Comparison of ENCODE assay signal across 9 cellular contexts in genomic region chr2:63856302-63856600, GRCh38. TPM values are rescaled to one million over a fixed set of nuclear protein-coding genes. Genes with fewer than 3 reads are reported as not detected.
DNase-seq lines count a peak whose midpoint lies in the region; ATAC-seq and TF ChIP-seq lines count a peak whose summit lies in the region.
"Had no signal": no experiment of that assay in that cellular context is flagged by ENCODE, and none has a peak within 500 bp of the region (broad histone marks: within the 10 kb centered on the region; RNA-seq: fewer than 3 reads in every experiment).

No MANE protein-coding gene starts in this region.

- no peak for TF ChIP-seq CTCF in WTC11 (IDR thresholded peaks at IDR 0.05)

- peaks cover 70% of the 10 kb centered on the region for H3K36me3 Mint-ChIP-seq in WTC11
- peaks cover 8% of the 10 kb centered on the region for H3K36me3 Mint-ChIP-seq in activated naive CD4-positive, alpha-beta T cell treated with anti-CD3 and anti-CD28 coated beads, Interleukin-2, amount 50 U/mL, for 24 hours

- peak overlapping the region; percentile 81 for H3K27ac Mint-ChIP-seq in WTC11
- peak overlapping the region; percentile 90 for H3K27ac Mint-ChIP-seq in activated naive CD4-positive, alpha-beta T cell treated with anti-CD3 and anti-CD28 coated beads, Interleukin-2, amount 50 U/mL, for 24 hours

- H3K27me3 Mint-ChIP-seq in WTC11 (ENCODE audit: low read depth): no peaks in the 10 kb centered on the region
- H3K27me3 Mint-ChIP-seq in activated naive CD4-positive, alpha-beta T cell treated with anti-CD3 and anti-CD28 coated beads, Interleukin-2, amount 50 U/mL, for 24 hours: no peaks in the 10 kb centered on the region

- DNase-seq in GF-D8 (lab: John Stamatoyannopoulos, UW): peak; percentile 98
- DNase-seq in WTC11 (ENCODE audit: low spot score): no peak
- peak; percentile 17 for DNase-seq in stimulated activated CD4-positive, alpha-beta T cell treated with anti-CD3 and anti-CD28 coated beads, Interleukin-12 subunit alpha, Interleukin-12 subunit beta, amount 100 ng/mL, for 4 hours
- DNase-seq in RPMI8226: no peak
- DNase-seq in NCI-H1436 treated with DMSO at 0.1 percent for 48 hours (lab: John Stamatoyannopoulos, UW): no peak
- no peak for DNase-seq in DMS53 (lab: John Stamatoyannopoulos, UW)
- DNase-seq: NCI-H1694 had no signal

- H3K4me3 Mint-ChIP-seq in WTC11: no peak overlapping the region
- peak overlapping the region; percentile 72 for H3K4me3 Mint-ChIP-seq in activated naive CD4-positive, alpha-beta T cell treated with anti-CD3 and anti-CD28 coated beads, Interleukin-2, amount 50 U/mL, for 24 hours

- ATAC-seq in WTC11 (no peak), GM19395 (IDR thresholded peaks at IDR 0.05; ENCODE audit: unreplicated experiment) (no peak)

- H3K4me1 Mint-ChIP-seq in WTC11: peaks cover 70% of the 10 kb centered on the region
- peaks cover 65% of the 10 kb centered on the region for H3K4me1 Mint-ChIP-seq in activated naive CD4-positive, alpha-beta T cell treated with anti-CD3 and anti-CD28 coated beads, Interleukin-2, amount 50 U/mL, for 24 hours

- no peaks in the 10 kb centered on the region for H3K9me3 Mint-ChIP-seq in WTC11
- peaks cover 5% of the 10 kb centered on the region for H3K9me3 Mint-ChIP-seq in activated naive CD4-positive, alpha-beta T cell treated with anti-CD3 and anti-CD28 coated beads, Interleukin-2, amount 50 U/mL, for 24 hours

- POLR2A ChIA-PET in WTC11 (lab: Charles Lee): interaction anchor here (1.6 kb wide), 1 partner anchor 14 kb away, joined by 5 read pairs; the partner anchor contains the start of gene UGP2

- CTCF ChIA-PET in WTC11 (lab: Charles Lee): interaction anchor here (0.7 to 1.9 kb wide), 2 partner anchors 10 to 157 kb away, joined by 3 to 4 read pairs; no protein-coding TSS in a partner anchor

TF ChIP-seq in WTC11, 78 proteins besides CTCF, POLR2A, EP300 and RAD21:
- TF ChIP-seq SMAD3 (CRISPR knock-in tag; IDR thresholded peaks at IDR 0.05; ENCODE audit: borderline replicate concordance): no peak
- no peak for TF ChIP-seq NFE2L1 (CRISPR knock-in tag; IDR thresholded peaks at IDR 0.05)
- no peak for TF ChIP-seq PREB (CRISPR knock-in tag; IDR thresholded peaks at IDR 0.05; ENCODE audit: borderline replicate concordance)
- TF ChIP-seq ZBTB43 (CRISPR knock-in tag; IDR thresholded peaks at IDR 0.05): no peak
- TF ChIP-seq ZNF423 (CRISPR knock-in tag; IDR thresholded peaks at IDR 0.05): no peak
- TF ChIP-seq ZNF263 (CRISPR knock-in tag; IDR thresholded peaks at IDR 0.05; ENCODE audit: low read depth): no peak
- TF ChIP-seq E2F5 (CRISPR knock-in tag; IDR thresholded peaks at IDR 0.05): no peak
- no peak for TF ChIP-seq ZNF512 (CRISPR knock-in tag; IDR thresholded peaks at IDR 0.05; ENCODE audit: borderline replicate concordance)
- no peak for TF ChIP-seq JAZF1 (CRISPR knock-in tag; IDR thresholded peaks at IDR 0.05)
- no peak for TF ChIP-seq TEAD4 (CRISPR knock-in tag; IDR thresholded peaks at IDR 0.05)
- no peak for TF ChIP-seq ZSCAN18 (CRISPR knock-in tag; IDR thresholded peaks at IDR 0.05)
- TF ChIP-seq TCF7 (CRISPR knock-in tag; IDR thresholded peaks at IDR 0.05; ENCODE audit: low read depth): no peak
- no peak for TF ChIP-seq MXD4 (CRISPR knock-in tag; IDR thresholded peaks at IDR 0.05; ENCODE audit: borderline replicate concordance)

RNA-seq across cellular contexts. Expression of gene UGP2, which starts 14.6 kb away (rescaled TPM):
- total RNA-seq in WTC11 (2021): 543 to 626 TPM (median 606 TPM) in 3 replicates

Comparison
In these comparisons a context has a peak if more than half of its experiments do, and no peak if none do; other contexts are left out.
1. DNase-seq: peak in GF-D8 (single experiment) and stimulated activated CD4-positive, alpha-beta T cell treated with anti-CD3 and anti-CD28 coated beads, Interleukin-12 subunit alpha, Interleukin-12 subunit beta, amount 100 ng/mL, for 4 hours (single experiment); none in WTC11 (single experiment), RPMI8226 (single experiment), NCI-H1436 treated with DMSO at 0.1 percent for 48 hours (single experiment) and DMS53 (single experiment).